Comparison of ENCODE assay signal across 1 cellular context in genomic region chr9:34665109-34665380, GRCh38.
TF ChIP-seq lines count a peak whose summit lies in the region.

No MANE protein-coding gene starts in this region.

TF ChIP-seq in HepG2, 621 proteins besides CTCF, POLR2A, EP300 and RAD21 (continued from another document):
- TF ChIP-seq SAP130 (CRISPR knock-in tag; IDR thresholded peaks at IDR 0.05; ENCODE audit: low read depth): peak; percentile 18; the same call in 1 of the 2 replicates
- TF ChIP-seq ZFAT (CRISPR knock-in tag; conservative IDR thresholded peaks at IDR 0.05): no peak
- no peak for TF ChIP-seq GABPA (IDR thresholded peaks at IDR 0.05; ENCODE audit: low read depth, low read length)
- TF ChIP-seq GABPA (CRISPR knock-in tag; IDR thresholded peaks at IDR 0.05; ENCODE audit: low read depth): no peak
- no peak for TF ChIP-seq NR3C1 (CRISPR knock-in tag; IDR thresholded peaks at IDR 0.05)
- TF ChIP-seq U2AF2 (IDR thresholded peaks at IDR 0.05; ENCODE audit: low read depth, low read length): no peak
